29 cellular contexts compared by ENCODE assay signal in genomic region chr6:73116330-73116729, GRCh38.
"Had no signal": no experiment of that assay in that cellular context is flagged by ENCODE, and none has a peak within 500 bp of the region (broad histone marks: within the 10 kb centered on the region; RNA-seq: fewer than 3 reads in every experiment).

No MANE protein-coding gene starts in this region.

- H3K27ac ChIP-seq: adrenal gland, ascending aorta, body of pancreas, brain microvascular endothelial cell, breast epithelium, cardiac muscle cell had no signal

- H3K9me3 ChIP-seq: adrenal gland, ascending aorta, body of pancreas, breast epithelium had no signal

- DNase-seq: activated effector memory CD4-positive, alpha-beta T cell treated with anti-CD3 and anti-CD28 coated beads, Interleukin-2, amount 50 U/mL, for 16 hours; activated effector memory CD4-positive, alpha-beta T cell treated with Interleukin-2 at 50 U/mL for 16 hours; activated gamma-delta T cell; activated gamma-delta T cell treated with Interleukin-2 at 50 U/mL for 16 hours; activated naive CD4-positive, alpha-beta T cell; activated naive CD4-positive, alpha-beta T cell treated with anti-CD3 and anti-CD28 coated beads for 36 hours; activated naive CD4-positive, alpha-beta T cell treated with anti-CD3 and anti-CD28 coated beads, Interleukin-2, amount 10 ng/mL, durations not matched to agents 7 days and 5 days; activated naive CD4-positive, alpha-beta T cell treated with anti-CD3 and anti-CD28 coated beads, Interleukin-2, amount 50 U/mL, for 16 hours; activated naive CD4-positive, alpha-beta T cell treated with Interleukin-2 at 50 U/mL for 16 hours; activated naive CD8-positive, alpha-beta T cell treated with anti-CD3 and anti-CD28 coated beads for 36 hours; activated naive CD8-positive, alpha-beta T cell treated with anti-CD3 and anti-CD28 coated beads, Interleukin-2, amount 10 ng/mL, durations not matched to agents 7 days and 5 days; activated naive CD8-positive, alpha-beta T cell treated with anti-CD3 and anti-CD28 coated beads, Interleukin-2, amount 50 U/mL, for 24 hours; activated T-cell treated with anti-CD3 and anti-CD28 coated beads, Interleukin-2, amount 50 U/mL, for 24 hours; activated T-cell treated with anti-CD3 and anti-CD28 coated beads, Interleukin-2, amount 50 U/mL, for 4 hours; activated T-cell treated with anti-CD3 and anti-CD28 coated beads, Interleukin-2, amount 50 U/mL, for 48 hours; activated T-cell treated with anti-CD3 and anti-CD28 coated beads, Interleukin-2, amount 50 U/mL, for 72 hours; adrenal gland; amniotic stem cell; amygdala; anterior cingulate cortex; aorta; body of pancreas; brain microvascular endothelial cell; caudate nucleus; central memory CD4-positive, alpha-beta T cell; cerebellar nuclear complex had no signal

- H3K36me3 ChIP-seq: adrenal gland, ascending aorta, brain microvascular endothelial cell, breast epithelium had no signal

- H3K4me1 ChIP-seq: adrenal gland, ascending aorta, body of pancreas, breast epithelium had no signal

- H3K4me3 ChIP-seq: adrenal gland, ascending aorta, body of pancreas, breast epithelium, cardiac muscle cell had no signal
